ENCODE assay signal across 10 cellular contexts in the genomic region with DNA sequence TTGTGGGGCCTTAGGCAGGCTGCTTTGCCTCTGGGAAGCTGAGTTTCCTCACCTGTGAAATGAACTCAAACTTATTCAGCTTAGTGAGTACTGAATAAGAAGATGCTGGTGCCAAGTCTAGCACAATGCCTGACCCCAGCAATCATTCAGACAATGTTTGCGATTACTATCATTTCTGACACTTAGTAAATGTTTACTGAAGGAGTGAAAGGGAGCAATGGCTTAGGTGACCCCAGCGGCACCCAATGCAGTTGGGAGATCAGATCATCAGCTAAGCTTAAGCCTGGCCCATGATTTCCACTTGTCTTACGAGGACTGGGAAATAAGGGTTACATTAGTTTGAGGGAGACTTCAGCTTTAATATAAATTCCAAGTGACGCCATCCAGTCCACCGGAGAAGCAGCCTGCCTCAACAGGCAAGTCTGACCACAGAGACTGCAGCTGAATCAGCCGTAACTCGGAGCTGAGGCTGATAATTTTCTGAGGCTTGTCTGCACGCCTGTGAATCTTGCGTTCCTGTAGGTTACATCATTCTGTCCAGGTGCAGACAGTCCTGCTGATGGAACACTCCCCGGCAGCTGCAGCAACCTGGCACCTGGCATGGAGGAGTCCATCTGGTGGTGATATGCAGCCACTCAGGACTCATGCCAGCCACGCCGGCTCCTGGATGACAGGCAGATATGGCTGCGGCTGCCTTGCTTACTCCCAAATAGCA. TPM values are rescaled to one million over a fixed set of nuclear protein-coding genes. Genes with fewer than 3 reads are reported as not detected.
DNase-seq lines count a peak whose midpoint lies in the region; ATAC-seq and TF ChIP-seq lines count a peak whose summit lies in the region.
"Had no signal": no experiment of that assay in that cellular context is flagged by ENCODE, and none has a peak within 500 bp of the region (broad histone marks: within the 10 kb centered on the region; RNA-seq: fewer than 3 reads in every experiment).

No MANE protein-coding gene starts in this region.

- H3K27me3 ChIP-seq in liver (ENCODE audit: control insufficient read depth in 4 of 4, insufficient read depth in 4 of 4, low read length in 3 of 4) = no peaks in the 10 kb centered on the region
- H3K27me3 ChIP-seq: BLaER1 had no signal

- H3K9me3 ChIP-seq in liver (ENCODE audit: control insufficient read depth in 4 of 4, low read length in 3 of 4) = no peaks in the 10 kb centered on the region
- H3K9me3 ChIP-seq: BLaER1 had no signal

- no peak overlapping the region for H3K9ac ChIP-seq in liver (ENCODE audit: low read depth in 1 of 2, low read length in 2 of 2)
- H3K9ac ChIP-seq: BLaER1 had no signal

- DNase-seq in NCI-H146 treated with DMSO at 0.1 percent for 48 hours (lab: John Stamatoyannopoulos, UW; ENCODE audit: unreplicated experiment) (peak; percentile 4), hypothalamus (lab: John Stamatoyannopoulos, UW) (no peak)

- H3K4me1 ChIP-seq in liver (ENCODE audit: control insufficient read depth in 4 of 4, insufficient read depth in 4 of 4, low read length in 3 of 4) = peaks cover 0 to 12% (median 9%) of the 10 kb centered on the region in 4 donors

- TF ChIP-seq CTCF in C4-2B (conservative IDR thresholded peaks at IDR 0.05) = peak; percentile 25; the same call in 1 of the 2 replicates
- TF ChIP-seq CTCF in liver (IDR thresholded peaks at IDR 0.05; ENCODE audit: low read depth, low read length, missing input control) = peak; percentile 12

- no peak overlapping the region for H3K4me3 ChIP-seq in liver (ENCODE audit: low read depth in 1 of 3, low read length in 3 of 3)
- H3K4me3 ChIP-seq: BLaER1 had no signal

- H3K36me3 ChIP-seq in liver (ENCODE audit: control insufficient read depth in 4 of 4, insufficient read depth in 3 of 4, low read depth in 1 of 4, low read length in 3 of 4) = no peaks in the 10 kb centered on the region
- H3K36me3 ChIP-seq: BLaER1 had no signal

- TF ChIP-seq RAD21 in liver (IDR thresholded peaks at IDR 0.05) = peak in 1 of 2 donors; percentile 58

- H3K27ac ChIP-seq in C4-2B (peak overlapping the region; percentile 14), liver (ENCODE audit: low read depth in 1 of 2, low read length in 2 of 2) (no peak overlapping the region)
- H3K27ac ChIP-seq: BLaER1 had no signal

- ATAC-seq in SK-N-SH treated with all-trans-retinoic acid at 6 μM for 48 hours (peak; percentile 4; the same call in 1 of the 3 replicates), HG03097 (IDR thresholded peaks at IDR 0.05; ENCODE audit: low FRiP score, unreplicated experiment) (no peak), GM21529 (IDR thresholded peaks at IDR 0.05; ENCODE audit: unreplicated experiment) (no peak), HG02759 (IDR thresholded peaks at IDR 0.05; ENCODE audit: unreplicated experiment) (no peak)

- 34% methylated on average over 13 of the region's 13 CpGs for WGBS in liver

TF ChIP-seq in SK-N-SH treated with all-trans-retinoic acid at 6 μM for 48 hours, 23 proteins besides CTCF, POLR2A, EP300 and RAD21:
- TF ChIP-seq ZNF565 (CRISPR knock-in tag; conservative IDR thresholded peaks at IDR 0.05; ENCODE audit: low read depth) (no peak), ZNF8 (CRISPR knock-in tag; IDR thresholded peaks at IDR 0.05) (no peak), TOX (CRISPR knock-in tag; IDR thresholded peaks at IDR 0.05; ENCODE audit: borderline replicate concordance) (no peak), GLIS3 (CRISPR knock-in tag; IDR thresholded peaks at IDR 0.05) (no peak), ESRRG (CRISPR knock-in tag; IDR thresholded peaks at IDR 0.05) (no peak), ZFP30 (CRISPR knock-in tag; IDR thresholded peaks at IDR 0.05) (no peak), ARNTL (CRISPR knock-in tag; IDR thresholded peaks at IDR 0.05; ENCODE audit: borderline replicate concordance, low read depth) (no peak)
TF ChIP-seq in SK-N-SH treated with all-trans-retinoic acid at 6 μM for 48 hours: peak in this region for 0.

TF ChIP-seq in liver, 16 proteins besides CTCF, POLR2A, EP300 and RAD21:
- no peak for TF ChIP-seq JUND (IDR thresholded peaks at IDR 0.05)
- TF ChIP-seq HNF4A (conservative IDR thresholded peaks at IDR 0.05) = peak in 1 of 2 donors; percentile 8
- TF ChIP-seq RXRA (IDR thresholded peaks at IDR 0.05) = peak in 1 of 2 donors; percentile 37
- TF ChIP-seq SP1 (IDR thresholded peaks at IDR 0.05) = no peak
- no peak for TF ChIP-seq EGR1 (IDR thresholded peaks at IDR 0.05; ENCODE audit: low read depth in 2 of 2)
- TF ChIP-seq, protein P1, sequence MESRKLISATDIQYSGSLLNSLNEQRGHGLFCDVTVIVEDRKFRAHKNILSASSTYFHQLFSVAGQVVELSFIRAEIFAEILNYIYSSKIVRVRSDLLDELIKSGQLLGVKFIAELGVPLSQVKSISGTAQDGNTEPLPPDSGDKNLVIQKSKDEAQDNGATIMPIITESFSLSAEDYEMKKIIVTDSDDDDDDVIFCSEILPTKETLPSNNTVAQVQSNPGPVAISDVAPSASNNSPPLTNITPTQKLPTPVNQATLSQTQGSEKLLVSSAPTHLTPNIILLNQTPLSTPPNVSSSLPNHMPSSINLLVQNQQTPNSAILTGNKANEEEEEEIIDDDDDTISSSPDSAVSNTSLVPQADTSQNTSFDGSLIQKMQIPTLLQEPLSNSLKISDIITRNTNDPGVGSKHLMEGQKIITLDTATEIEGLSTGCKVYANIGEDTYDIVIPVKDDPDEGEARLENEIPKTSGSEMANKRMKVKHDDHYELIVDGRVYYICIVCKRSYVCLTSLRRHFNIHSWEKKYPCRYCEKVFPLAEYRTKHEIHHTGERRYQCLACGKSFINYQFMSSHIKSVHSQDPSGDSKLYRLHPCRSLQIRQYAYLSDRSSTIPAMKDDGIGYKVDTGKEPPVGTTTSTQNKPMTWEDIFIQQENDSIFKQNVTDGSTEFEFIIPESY (IDR thresholded peaks at IDR 0.05) = no peak
- no peak for TF ChIP-seq YY1 (IDR thresholded peaks at IDR 0.05)
- TF ChIP-seq FOXA2 (IDR thresholded peaks at IDR 0.05) = no peak
- TF ChIP-seq NR2F2 (IDR thresholded peaks at IDR 0.05) = no peak
- no peak for TF ChIP-seq FOXA1 (IDR thresholded peaks at IDR 0.05)
- TF ChIP-seq, protein P2, sequence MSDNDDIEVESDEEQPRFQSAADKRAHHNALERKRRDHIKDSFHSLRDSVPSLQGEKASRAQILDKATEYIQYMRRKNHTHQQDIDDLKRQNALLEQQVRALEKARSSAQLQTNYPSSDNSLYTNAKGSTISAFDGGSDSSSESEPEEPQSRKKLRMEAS (IDR thresholded peaks at IDR 0.05) = no peak

RNA-seq across cellular contexts. Expression of a gene that starts 34.8 kb away (rescaled TPM):
- under 1 TPM; 0.05 to 0.25 TPM for total RNA-seq in liver
- under 1 TPM; 0.08 to 0.24 TPM for polyA plus RNA-seq in liver
- total RNA-seq: SK-MEL-5 had no signal

RNA-seq across cellular contexts. Expression of a gene that starts 49.5 kb away (rescaled TPM):
- 10 to 100 TPM in 1 of 2 donors, 1 to 10 TPM in 1; 4.4 to 16.7 TPM for total RNA-seq in liver
- 1 to 10 TPM; 1.8 to 3.9 TPM for polyA plus RNA-seq in liver
